In the genomic region with DNA sequence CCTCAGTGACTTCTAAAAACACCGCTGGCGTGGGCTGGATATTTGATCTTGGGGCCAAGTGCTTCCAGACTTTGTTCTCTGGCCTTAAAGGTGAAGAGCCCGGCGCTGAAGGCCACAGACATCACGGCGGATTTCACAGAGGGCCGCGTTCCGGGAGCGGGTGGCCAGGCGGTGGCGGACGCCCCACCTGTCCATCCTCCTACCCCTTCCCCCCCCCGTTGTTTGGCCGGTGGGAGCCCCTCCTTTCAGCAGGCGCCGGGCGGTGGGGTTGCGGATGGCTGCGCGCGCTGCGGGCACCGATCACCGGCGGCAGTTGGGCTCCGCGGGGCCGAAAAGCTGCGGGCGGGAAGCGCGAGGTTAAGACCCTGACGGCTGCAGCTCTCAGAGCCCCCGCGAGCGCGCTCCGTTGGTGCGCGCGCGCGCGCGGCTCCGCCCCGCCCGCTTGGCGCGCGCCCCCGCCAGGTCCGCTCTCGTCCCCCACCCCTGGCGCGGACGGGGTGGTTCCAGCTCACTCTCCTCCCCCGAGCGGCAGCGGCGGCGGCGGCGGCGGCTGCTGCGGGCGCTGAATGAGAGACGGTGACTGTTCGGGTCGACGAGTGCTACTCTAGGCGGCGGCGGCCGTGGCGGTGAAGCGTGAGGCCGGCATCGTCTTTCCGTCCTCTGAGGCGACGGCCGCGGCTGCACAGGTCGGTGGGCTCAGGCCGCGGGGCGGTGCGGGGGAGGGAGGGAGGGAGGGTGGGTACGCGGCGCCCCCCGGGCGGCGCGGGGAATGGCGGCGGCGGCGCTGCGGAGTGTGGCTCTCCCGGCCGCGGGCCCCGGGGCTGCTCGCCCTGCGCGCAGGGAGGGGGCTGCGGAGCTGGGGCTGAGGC, we compare ENCODE assay signal across 1 cellular context.
TF ChIP-seq lines count a peak whose summit lies in the region.

A gene with protein sequence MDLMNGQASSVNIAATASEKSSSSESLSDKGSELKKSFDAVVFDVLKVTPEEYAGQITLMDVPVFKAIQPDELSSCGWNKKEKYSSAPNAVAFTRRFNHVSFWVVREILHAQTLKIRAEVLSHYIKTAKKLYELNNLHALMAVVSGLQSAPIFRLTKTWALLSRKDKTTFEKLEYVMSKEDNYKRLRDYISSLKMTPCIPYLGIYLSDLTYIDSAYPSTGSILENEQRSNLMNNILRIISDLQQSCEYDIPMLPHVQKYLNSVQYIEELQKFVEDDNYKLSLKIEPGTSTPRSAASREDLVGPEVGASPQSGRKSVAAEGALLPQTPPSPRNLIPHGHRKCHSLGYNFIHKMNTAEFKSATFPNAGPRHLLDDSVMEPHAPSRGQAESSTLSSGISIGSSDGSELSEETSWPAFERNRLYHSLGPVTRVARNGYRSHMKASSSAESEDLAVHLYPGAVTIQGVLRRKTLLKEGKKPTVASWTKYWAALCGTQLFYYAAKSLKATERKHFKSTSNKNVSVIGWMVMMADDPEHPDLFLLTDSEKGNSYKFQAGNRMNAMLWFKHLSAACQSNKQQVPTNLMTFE (plus strand): TSS at position 511 of the 869 bp plus-strand sequence. CDS start 51,521 bp downstream, outside the sequence.

TF ChIP-seq in HepG2, 621 proteins besides CTCF, POLR2A, EP300 and RAD21 (continued from another document and continues in another):
- TF ChIP-seq, protein P1, sequence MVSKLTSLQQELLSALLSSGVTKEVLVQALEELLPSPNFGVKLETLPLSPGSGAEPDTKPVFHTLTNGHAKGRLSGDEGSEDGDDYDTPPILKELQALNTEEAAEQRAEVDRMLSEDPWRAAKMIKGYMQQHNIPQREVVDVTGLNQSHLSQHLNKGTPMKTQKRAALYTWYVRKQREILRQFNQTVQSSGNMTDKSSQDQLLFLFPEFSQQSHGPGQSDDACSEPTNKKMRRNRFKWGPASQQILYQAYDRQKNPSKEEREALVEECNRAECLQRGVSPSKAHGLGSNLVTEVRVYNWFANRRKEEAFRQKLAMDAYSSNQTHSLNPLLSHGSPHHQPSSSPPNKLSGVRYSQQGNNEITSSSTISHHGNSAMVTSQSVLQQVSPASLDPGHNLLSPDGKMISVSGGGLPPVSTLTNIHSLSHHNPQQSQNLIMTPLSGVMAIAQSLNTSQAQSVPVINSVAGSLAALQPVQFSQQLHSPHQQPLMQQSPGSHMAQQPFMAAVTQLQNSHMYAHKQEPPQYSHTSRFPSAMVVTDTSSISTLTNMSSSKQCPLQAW (CRISPR knock-in tag; IDR thresholded peaks at IDR 0.05) = peak; percentile 43; the same call in 1 of the 2 replicates
- TF ChIP-seq ZNF501 (CRISPR knock-in tag; IDR thresholded peaks at IDR 0.05) (peak; percentile 74), SOX6 (IDR thresholded peaks at IDR 0.05) (no peak), SOX6 (CRISPR knock-in tag; IDR thresholded peaks at IDR 0.05) (peak; percentile 64), GABPB1 (CRISPR knock-in tag; IDR thresholded peaks at IDR 0.05) (peak; percentile 68), AKAP8 (CRISPR knock-in tag; IDR thresholded peaks at IDR 0.05) (0 out of 2 replicates have a peak, but pooled peaks have one; percentile 18), JUND (CRISPR knock-in tag; IDR thresholded peaks at IDR 0.05) (no peak), ZNF260 (CRISPR knock-in tag; IDR thresholded peaks at IDR 0.05; ENCODE audit: borderline replicate concordance, low read depth) (no peak), TCF12 (IDR thresholded peaks at IDR 0.05) (no peak), TCF12 (CRISPR knock-in tag; IDR thresholded peaks at IDR 0.05) (peak; percentile 49; the same call in 1 of the 2 replicates), ZFP62 (CRISPR knock-in tag; IDR thresholded peaks at IDR 0.05) (no peak), BORCS8-MEF2B (CRISPR knock-in tag; IDR thresholded peaks at IDR 0.05) (peak; percentile 73), RBM39 (IDR thresholded peaks at IDR 0.05; ENCODE audit: low read depth, low read length, poor library complexity, severe bottlenecking) (peak; percentile 57), SRSF1 (optimal IDR thresholded peaks at IDR 0.05; ENCODE audit: low read depth, low read length) (peak; percentile 41), ZNF230 (CRISPR knock-in tag; IDR thresholded peaks at IDR 0.05) (peak; percentile 70), GFI1 (CRISPR knock-in tag; IDR thresholded peaks at IDR 0.05; ENCODE audit: borderline replicate concordance) (no peak), NFYB (CRISPR knock-in tag; IDR thresholded peaks at IDR 0.05) (no peak), POLR2AphosphoS5 (IDR thresholded peaks at IDR 0.05; ENCODE audit: low read depth, low read length) (peak; percentile 60; the same call in 1 of the 2 replicates), BCL6 (CRISPR knock-in tag; IDR thresholded peaks at IDR 0.05) (0 out of 2 replicates have a peak, but pooled peaks have one; percentile 11), RBFOX2 (IDR thresholded peaks at IDR 0.05; ENCODE audit: low read depth, low read length) (peak; percentile 82), TBX3 (IDR thresholded peaks at IDR 0.05; ENCODE audit: borderline replicate concordance) (no peak), LCORL (IDR thresholded peaks at IDR 0.05) (no peak), LCORL (CRISPR knock-in tag; IDR thresholded peaks at IDR 0.05) (no peak), MED13 (CRISPR knock-in tag; IDR thresholded peaks at IDR 0.05) (no peak), YEATS2 (CRISPR knock-in tag; IDR thresholded peaks at IDR 0.05; ENCODE audit: borderline replicate concordance) (0 out of 2 replicates have a peak, but pooled peaks have one; percentile 13), ZMYM2 (CRISPR knock-in tag; IDR thresholded peaks at IDR 0.05) (no peak), ZC3H13 (CRISPR knock-in tag; IDR thresholded peaks at IDR 0.05) (peak; percentile 68), SKI (IDR thresholded peaks at IDR 0.05; ENCODE audit: partially characterized antibody) (peak; percentile 57), NR2F1 (CRISPR knock-in tag; IDR thresholded peaks at IDR 0.05) (0 out of 4 replicates have a peak, but pooled peaks of 1 of the 2 experiments have one; percentile 36)
- TF ChIP-seq, protein P2, sequence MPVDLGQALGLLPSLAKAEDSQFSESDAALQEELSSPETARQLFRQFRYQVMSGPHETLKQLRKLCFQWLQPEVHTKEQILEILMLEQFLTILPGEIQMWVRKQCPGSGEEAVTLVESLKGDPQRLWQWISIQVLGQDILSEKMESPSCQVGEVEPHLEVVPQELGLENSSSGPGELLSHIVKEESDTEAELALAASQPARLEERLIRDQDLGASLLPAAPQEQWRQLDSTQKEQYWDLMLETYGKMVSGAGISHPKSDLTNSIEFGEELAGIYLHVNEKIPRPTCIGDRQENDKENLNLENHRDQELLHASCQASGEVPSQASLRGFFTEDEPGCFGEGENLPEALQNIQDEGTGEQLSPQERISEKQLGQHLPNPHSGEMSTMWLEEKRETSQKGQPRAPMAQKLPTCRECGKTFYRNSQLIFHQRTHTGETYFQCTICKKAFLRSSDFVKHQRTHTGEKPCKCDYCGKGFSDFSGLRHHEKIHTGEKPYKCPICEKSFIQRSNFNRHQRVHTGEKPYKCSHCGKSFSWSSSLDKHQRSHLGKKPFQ (CRISPR knock-in tag; IDR thresholded peaks at IDR 0.05; ENCODE audit: insufficient replicate concordance) = no peak
- TF ChIP-seq, protein P3, sequence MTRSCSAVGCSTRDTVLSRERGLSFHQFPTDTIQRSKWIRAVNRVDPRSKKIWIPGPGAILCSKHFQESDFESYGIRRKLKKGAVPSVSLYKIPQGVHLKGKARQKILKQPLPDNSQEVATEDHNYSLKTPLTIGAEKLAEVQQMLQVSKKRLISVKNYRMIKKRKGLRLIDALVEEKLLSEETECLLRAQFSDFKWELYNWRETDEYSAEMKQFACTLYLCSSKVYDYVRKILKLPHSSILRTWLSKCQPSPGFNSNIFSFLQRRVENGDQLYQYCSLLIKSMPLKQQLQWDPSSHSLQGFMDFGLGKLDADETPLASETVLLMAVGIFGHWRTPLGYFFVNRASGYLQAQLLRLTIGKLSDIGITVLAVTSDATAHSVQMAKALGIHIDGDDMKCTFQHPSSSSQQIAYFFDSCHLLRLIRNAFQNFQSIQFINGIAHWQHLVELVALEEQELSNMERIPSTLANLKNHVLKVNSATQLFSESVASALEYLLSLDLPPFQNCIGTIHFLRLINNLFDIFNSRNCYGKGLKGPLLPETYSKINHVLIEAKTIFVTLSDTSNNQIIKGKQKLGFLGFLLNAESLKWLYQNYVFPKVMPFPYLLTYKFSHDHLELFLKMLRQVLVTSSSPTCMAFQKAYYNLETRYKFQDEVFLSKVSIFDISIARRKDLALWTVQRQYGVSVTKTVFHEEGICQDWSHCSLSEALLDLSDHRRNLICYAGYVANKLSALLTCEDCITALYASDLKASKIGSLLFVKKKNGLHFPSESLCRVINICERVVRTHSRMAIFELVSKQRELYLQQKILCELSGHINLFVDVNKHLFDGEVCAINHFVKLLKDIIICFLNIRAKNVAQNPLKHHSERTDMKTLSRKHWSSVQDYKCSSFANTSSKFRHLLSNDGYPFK (CRISPR knock-in tag; IDR thresholded peaks at IDR 0.05; ENCODE audit: borderline replicate concordance) = 0 out of 2 replicates have a peak, but pooled peaks have one; percentile 41
- TF ChIP-seq, protein P4, sequence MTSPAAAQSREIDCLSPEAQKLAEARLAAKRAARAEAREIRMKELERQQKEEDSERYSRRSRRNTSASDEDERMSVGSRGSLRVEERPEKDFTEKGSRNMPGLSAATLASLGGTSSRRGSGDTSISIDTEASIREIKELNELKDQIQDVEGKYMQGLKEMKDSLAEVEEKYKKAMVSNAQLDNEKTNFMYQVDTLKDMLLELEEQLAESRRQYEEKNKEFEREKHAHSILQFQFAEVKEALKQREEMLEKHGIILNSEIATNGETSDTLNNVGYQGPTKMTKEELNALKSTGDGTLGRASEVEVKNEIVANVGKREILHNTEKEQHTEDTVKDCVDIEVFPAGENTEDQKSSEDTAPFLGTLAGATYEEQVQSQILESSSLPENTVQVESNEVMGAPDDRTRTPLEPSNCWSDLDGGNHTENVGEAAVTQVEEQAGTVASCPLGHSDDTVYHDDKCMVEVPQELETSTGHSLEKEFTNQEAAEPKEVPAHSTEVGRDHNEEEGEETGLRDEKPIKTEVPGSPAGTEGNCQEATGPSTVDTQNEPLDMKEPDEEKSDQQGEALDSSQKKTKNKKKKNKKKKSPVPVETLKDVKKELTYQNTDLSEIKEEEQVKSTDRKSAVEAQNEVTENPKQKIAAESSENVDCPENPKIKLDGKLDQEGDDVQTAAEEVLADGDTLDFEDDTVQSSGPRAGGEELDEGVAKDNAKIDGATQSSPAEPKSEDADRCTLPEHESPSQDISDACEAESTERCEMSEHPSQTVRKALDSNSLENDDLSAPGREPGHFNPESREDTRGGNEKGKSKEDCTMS (CRISPR knock-in tag; conservative IDR thresholded peaks at IDR 0.05) = no peak
- TF ChIP-seq, protein P5, sequence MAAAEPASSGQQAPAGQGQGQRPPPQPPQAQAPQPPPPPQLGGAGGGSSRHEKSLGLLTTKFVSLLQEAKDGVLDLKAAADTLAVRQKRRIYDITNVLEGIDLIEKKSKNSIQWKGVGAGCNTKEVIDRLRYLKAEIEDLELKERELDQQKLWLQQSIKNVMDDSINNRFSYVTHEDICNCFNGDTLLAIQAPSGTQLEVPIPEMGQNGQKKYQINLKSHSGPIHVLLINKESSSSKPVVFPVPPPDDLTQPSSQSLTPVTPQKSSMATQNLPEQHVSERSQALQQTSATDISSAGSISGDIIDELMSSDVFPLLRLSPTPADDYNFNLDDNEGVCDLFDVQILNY (CRISPR knock-in tag; conservative IDR thresholded peaks at IDR 0.05) = 0 out of 2 replicates have a peak, but pooled peaks have one; percentile 25
- TF ChIP-seq, protein P6, sequence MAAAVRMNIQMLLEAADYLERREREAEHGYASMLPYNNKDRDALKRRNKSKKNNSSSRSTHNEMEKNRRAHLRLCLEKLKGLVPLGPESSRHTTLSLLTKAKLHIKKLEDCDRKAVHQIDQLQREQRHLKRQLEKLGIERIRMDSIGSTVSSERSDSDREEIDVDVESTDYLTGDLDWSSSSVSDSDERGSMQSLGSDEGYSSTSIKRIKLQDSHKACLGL (CRISPR knock-in tag; IDR thresholded peaks at IDR 0.05) = peak; percentile 55; the same call in 1 of the 2 replicates
- TF ChIP-seq, protein P7, sequence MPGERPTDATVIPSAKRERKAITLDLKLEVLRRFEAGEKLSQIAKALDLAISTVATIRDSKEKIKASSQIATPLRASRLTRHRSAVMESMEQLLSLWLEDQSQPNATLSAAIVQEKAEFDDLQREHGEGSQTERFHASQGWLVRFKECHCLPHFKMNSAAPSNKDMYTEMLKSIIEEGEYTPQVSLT (CRISPR knock-in tag; IDR thresholded peaks at IDR 0.05; ENCODE audit: borderline replicate concordance, low read depth) = no peak
- TF ChIP-seq, protein P8, sequence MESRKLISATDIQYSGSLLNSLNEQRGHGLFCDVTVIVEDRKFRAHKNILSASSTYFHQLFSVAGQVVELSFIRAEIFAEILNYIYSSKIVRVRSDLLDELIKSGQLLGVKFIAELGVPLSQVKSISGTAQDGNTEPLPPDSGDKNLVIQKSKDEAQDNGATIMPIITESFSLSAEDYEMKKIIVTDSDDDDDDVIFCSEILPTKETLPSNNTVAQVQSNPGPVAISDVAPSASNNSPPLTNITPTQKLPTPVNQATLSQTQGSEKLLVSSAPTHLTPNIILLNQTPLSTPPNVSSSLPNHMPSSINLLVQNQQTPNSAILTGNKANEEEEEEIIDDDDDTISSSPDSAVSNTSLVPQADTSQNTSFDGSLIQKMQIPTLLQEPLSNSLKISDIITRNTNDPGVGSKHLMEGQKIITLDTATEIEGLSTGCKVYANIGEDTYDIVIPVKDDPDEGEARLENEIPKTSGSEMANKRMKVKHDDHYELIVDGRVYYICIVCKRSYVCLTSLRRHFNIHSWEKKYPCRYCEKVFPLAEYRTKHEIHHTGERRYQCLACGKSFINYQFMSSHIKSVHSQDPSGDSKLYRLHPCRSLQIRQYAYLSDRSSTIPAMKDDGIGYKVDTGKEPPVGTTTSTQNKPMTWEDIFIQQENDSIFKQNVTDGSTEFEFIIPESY (CRISPR knock-in tag; IDR thresholded peaks at IDR 0.05) = no peak
- TF ChIP-seq, protein P9, sequence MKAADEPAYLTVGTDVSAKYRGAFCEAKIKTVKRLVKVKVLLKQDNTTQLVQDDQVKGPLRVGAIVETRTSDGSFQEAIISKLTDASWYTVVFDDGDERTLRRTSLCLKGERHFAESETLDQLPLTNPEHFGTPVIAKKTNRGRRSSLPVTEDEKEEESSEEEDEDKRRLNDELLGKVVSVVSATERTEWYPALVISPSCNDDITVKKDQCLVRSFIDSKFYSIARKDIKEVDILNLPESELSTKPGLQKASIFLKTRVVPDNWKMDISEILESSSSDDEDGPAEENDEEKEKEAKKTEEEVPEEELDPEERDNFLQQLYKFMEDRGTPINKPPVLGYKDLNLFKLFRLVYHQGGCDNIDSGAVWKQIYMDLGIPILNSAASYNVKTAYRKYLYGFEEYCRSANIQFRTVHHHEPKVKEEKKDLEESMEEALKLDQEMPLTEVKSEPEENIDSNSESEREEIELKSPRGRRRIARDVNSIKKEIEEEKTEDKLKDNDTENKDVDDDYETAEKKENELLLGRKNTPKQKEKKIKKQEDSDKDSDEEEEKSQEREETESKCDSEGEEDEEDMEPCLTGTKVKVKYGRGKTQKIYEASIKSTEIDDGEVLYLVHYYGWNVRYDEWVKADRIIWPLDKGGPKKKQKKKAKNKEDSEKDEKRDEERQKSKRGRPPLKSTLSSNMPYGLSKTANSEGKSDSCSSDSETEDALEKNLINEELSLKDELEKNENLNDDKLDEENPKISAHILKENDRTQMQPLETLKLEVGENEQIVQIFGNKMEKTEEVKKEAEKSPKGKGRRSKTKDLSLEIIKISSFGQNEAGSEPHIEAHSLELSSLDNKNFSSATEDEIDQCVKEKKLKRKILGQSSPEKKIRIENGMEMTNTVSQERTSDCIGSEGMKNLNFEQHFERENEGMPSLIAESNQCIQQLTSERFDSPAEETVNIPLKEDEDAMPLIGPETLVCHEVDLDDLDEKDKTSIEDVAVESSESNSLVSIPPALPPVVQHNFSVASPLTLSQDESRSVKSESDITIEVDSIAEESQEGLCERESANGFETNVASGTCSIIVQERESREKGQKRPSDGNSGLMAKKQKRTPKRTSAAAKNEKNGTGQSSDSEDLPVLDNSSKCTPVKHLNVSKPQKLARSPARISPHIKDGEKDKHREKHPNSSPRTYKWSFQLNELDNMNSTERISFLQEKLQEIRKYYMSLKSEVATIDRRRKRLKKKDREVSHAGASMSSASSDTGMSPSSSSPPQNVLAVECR (CRISPR knock-in tag; IDR thresholded peaks at IDR 0.05; ENCODE audit: borderline replicate concordance) = peak; percentile 54; the same call in 1 of the 2 replicates
